9 cellular contexts compared by ENCODE assay signal in the genomic region with DNA sequence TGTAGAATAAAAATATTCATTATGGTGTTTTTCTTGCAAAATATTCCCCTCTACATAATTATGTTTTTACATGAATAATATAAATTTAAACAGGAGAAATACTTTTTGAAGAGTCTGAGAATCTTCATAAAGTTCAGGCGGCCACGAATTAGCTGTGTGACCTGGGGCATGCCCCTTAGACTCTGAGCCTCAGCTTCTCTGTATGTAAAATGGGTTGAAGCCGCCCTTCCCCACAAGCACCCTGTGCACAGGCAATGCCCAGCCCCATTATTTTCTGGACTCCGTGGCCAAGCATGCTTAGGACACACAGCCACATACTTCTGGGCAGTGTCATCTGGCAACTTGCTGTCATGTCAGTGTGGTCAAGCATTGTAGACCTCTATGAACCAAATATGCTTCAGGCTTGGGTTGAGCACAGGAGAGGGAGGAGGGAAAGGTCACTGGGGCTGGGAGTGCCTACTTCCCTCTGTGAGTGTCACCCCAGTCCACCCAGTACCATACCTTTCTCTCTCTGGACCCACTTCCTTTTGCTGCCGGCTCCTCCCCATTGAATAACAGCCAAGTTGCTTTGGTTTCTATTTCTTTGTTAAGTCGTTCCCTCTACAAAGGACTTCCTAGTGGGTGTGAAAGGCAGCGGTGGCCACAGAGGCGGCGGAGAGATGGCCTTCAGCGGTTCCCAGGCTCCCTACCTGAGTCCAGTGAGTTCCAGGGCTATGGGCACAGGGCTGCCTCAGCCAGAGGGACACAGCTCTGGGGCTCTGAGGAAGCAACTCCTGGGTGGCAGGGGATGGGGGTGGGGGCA. TPM values are rescaled to one million over a fixed set of nuclear protein-coding genes. Genes with fewer than 3 reads are reported as not detected.
DNase-seq lines count a peak whose midpoint lies in the region; ATAC-seq and TF ChIP-seq lines count a peak whose summit lies in the region.
"Had no signal": no experiment of that assay in that cellular context is flagged by ENCODE, and none has a peak within 500 bp of the region (broad histone marks: within the 10 kb centered on the region; RNA-seq: fewer than 3 reads in every experiment).

Gene LGALS9 (plus strand): TSS at position 582 of the 802 bp plus-strand sequence. CDS start 78 bp downstream, at position 660.

- H3K9me3 Mint-ChIP-seq in nephron, result no peaks in the 10 kb centered on the region

- WGBS in SK-N-SH (ENCODE audit: low lambda C conversion rate), result 81% methylated on average over 10 of the region's 10 CpGs

- H3K79me2 ChIP-seq in SK-N-SH (ENCODE audit: insufficient read depth), result no peaks in the 10 kb centered on the region

- TF ChIP-seq RAD21 in SK-N-SH (IDR thresholded peaks at IDR 0.05; ENCODE audit: low read length), result no peak

- no peak within 1 kb of the TSS for H3K27ac ChIP-seq in SK-N-SH (ENCODE audit: low read depth in 2 of 2, low read length in 1 of 2)
- peak within 1 kb of the TSS in 39 of 59 donors; percentile 3 to 77 (median 48) for H3K27ac ChIP-seq in dorsolateral prefrontal cortex
- no peak within 1 kb of the TSS for H3K27ac ChIP-seq in WERI-Rb-1
- H3K27ac ChIP-seq: A549 had no signal

- H3K36me3 ChIP-seq in SK-N-SH (replicated peaks in 1 of 2; ENCODE audit: control insufficient read depth in 1 of 2, insufficient read depth in 2 of 2, low read length in 1 of 2), result peaks cover 0 to 5% of the 10 kb centered on the region in 2 experiments
- peaks cover 5% of the 10 kb centered on the region for H3K36me3 ChIP-seq in WERI-Rb-1

- H3K4me1 Mint-ChIP-seq in T-helper 17 cell, result peaks cover 35% of the 10 kb centered on the region
- H3K4me1 Mint-ChIP-seq in nephron, result peaks cover 21% of the 10 kb centered on the region

- no peaks in the 10 kb centered on the region for H3F3A ChIP-seq in SK-N-SH (replicated peaks; ENCODE audit: insufficient read depth)

- TF ChIP-seq EP300 in SK-N-SH (IDR thresholded peaks at IDR 0.05; ENCODE audit: borderline replicate concordance in 1 of 2, low read depth in 1 of 2, low read length in 1 of 2), result no peak

- CTCF ChIA-PET in SK-N-SH (lab: Yijun Ruan, JAX), result interaction anchor here (0.8 to 1.6 kb wide), 3 partner anchors 20 to 27 kb away, joined by 3 to 9 read pairs (median 4); no protein-coding TSS in a partner anchor

- no peak within 1 kb of the TSS for H3K4me3 ChIP-seq in SK-N-SH (ENCODE audit: low read depth in 2 of 2, low read length in 1 of 2)
- peak within 1 kb of the TSS in 44 of 59 donors; percentile 7 to 56 (median 34) for H3K4me3 ChIP-seq in dorsolateral prefrontal cortex
- H3K4me3 ChIP-seq in WERI-Rb-1 (ENCODE audit: low read depth, low read length), result no peak within 1 kb of the TSS
- H3K4me3 ChIP-seq: A549 had no signal

- H2AFZ ChIP-seq in SK-N-SH (ENCODE audit: low read depth), result no peak within 1 kb of the TSS

- H3K9me3 ChIP-seq in SK-N-SH, result no peaks in the 10 kb centered on the region
- no peaks in the 10 kb centered on the region for H3K9me3 ChIP-seq in T-helper 17 cell (ENCODE audit: control insufficient read depth, low read length, poor library complexity, severe bottlenecking)
- H3K9me3 ChIP-seq in WERI-Rb-1 (ENCODE audit: severe bottlenecking), result no peaks in the 10 kb centered on the region
- H3K9me3 ChIP-seq: A549 had no signal

- intact Hi-C loops in dorsolateral prefrontal cortex (cut with DNase I), result no loop called here

- peak within 1 kb of the TSS; percentile 95 for H3K4me3 Mint-ChIP-seq in T-helper 17 cell
- H3K4me3 Mint-ChIP-seq in nephron, result no peak within 1 kb of the TSS

- H3K4me2 ChIP-seq in SK-N-SH, result no peak within 1 kb of the TSS
- H3K4me2 ChIP-seq: A549 had no signal

- ATAC-seq in SK-N-SH treated with all-trans-retinoic acid at 6 μM for 48 hours (peak; percentile 28; the same call in 2 of the 3 replicates), HG03064 (IDR thresholded peaks at IDR 0.05; ENCODE audit: low read depth, unreplicated experiment) (peak; percentile 53), T-helper 17 cell (peak; percentile 80)

- no peaks in the 10 kb centered on the region for H3K27me3 Mint-ChIP-seq in T-helper 17 cell
- H3K27me3 Mint-ChIP-seq in nephron (ENCODE audit: low read depth), result no peaks in the 10 kb centered on the region

- DNase-seq in SK-N-SH (no peak), T-helper 17 cell (no peak), dorsolateral prefrontal cortex (no peak), WERI-Rb-1 (no peak)
- no peak for DNase-seq in effector CD8-positive, alpha-beta T cell (lab: John Stamatoyannopoulos, UW)

- H3K27me3 ChIP-seq in SK-N-SH (ENCODE audit: insufficient read depth), result no peaks in the 10 kb centered on the region
- no peaks in the 10 kb centered on the region for H3K27me3 ChIP-seq in dorsolateral prefrontal cortex
- no peaks in the 10 kb centered on the region for H3K27me3 ChIP-seq in WERI-Rb-1 (ENCODE audit: insufficient read depth, low read depth, severe bottlenecking)

- TF ChIP-seq CTCF in SK-N-SH (IDR thresholded peaks at IDR 0.05) (no peak), dorsolateral prefrontal cortex (IDR thresholded peaks at IDR 0.05 in 54 of 56, conservative IDR thresholded peaks at IDR 0.05 in 2 of 56; ENCODE audit: low read depth in 1 of 56, partially characterized antibody in 56 of 56) (no peak), nephron (IDR thresholded peaks at IDR 0.05; ENCODE audit: unreplicated experiment in 3 of 3) (no peak), WERI-Rb-1 (IDR thresholded peaks at IDR 0.05; ENCODE audit: low read depth, low read length) (no peak)

- no peaks in the 10 kb centered on the region; a peak in 1 of 4 replicates for H3K4me1 ChIP-seq in SK-N-SH (ENCODE audit: control insufficient read depth in 1 of 2, insufficient read depth in 2 of 2, low read depth in 1 of 2, low read length in 1 of 2)
- H3K4me1 ChIP-seq: A549 had no signal

- H4K20me1 ChIP-seq in SK-N-SH (ENCODE audit: insufficient read depth), result no peaks in the 10 kb centered on the region

- H3K9ac ChIP-seq in SK-N-SH, result no peak within 1 kb of the TSS

- POLR2A ChIA-PET in SK-N-SH (lab: Yijun Ruan, JAX), result no interaction called here

- peak within 1 kb of the TSS; percentile 98 for H3K27ac Mint-ChIP-seq in T-helper 17 cell
- peak within 1 kb of the TSS in 2 of 3 experiments; percentile 54 to 63 for H3K27ac Mint-ChIP-seq in nephron

- H3K36me3 Mint-ChIP-seq in T-helper 17 cell (ENCODE audit: low read depth) (no peaks in the 10 kb centered on the region), nephron (ENCODE audit: low read depth) (peaks cover 10% of the 10 kb centered on the region)

- H3K9me2 ChIP-seq in SK-N-SH, result no peaks in the 10 kb centered on the region

TF ChIP-seq in SK-N-SH treated with all-trans-retinoic acid at 6 μM for 48 hours, 23 proteins besides CTCF, POLR2A, EP300 and RAD21:
- TF ChIP-seq PPARA (CRISPR knock-in tag; IDR thresholded peaks at IDR 0.05; ENCODE audit: borderline replicate concordance) (no peak), OSR1 (CRISPR knock-in tag; IDR thresholded peaks at IDR 0.05) (no peak), ESRRG (CRISPR knock-in tag; IDR thresholded peaks at IDR 0.05) (no peak), ISL1 (CRISPR knock-in tag; IDR thresholded peaks at IDR 0.05) (no peak), TCF4 (CRISPR knock-in tag; IDR thresholded peaks at IDR 0.05; ENCODE audit: borderline replicate concordance) (no peak)

TF ChIP-seq in SK-N-SH, 30 proteins besides CTCF, POLR2A, EP300 and RAD21:
- no peak for TF ChIP-seq GATA2 (CRISPR knock-in tag; IDR thresholded peaks at IDR 0.05)
- TF ChIP-seq TAF1 (IDR thresholded peaks at IDR 0.05; ENCODE audit: borderline replicate concordance, low read depth, low read length), result no peak
- no peak for TF ChIP-seq USF1 (IDR thresholded peaks at IDR 0.05; ENCODE audit: borderline replicate concordance, low read depth)
- no peak for TF ChIP-seq GABPA (IDR thresholded peaks at IDR 0.05; ENCODE audit: low read depth)
- no peak for TF ChIP-seq ELF1 (IDR thresholded peaks at IDR 0.05)
- TF ChIP-seq TEAD4 (IDR thresholded peaks at IDR 0.05; ENCODE audit: borderline replicate concordance, insufficient read depth), result no peak
- TF ChIP-seq FOXM1 (IDR thresholded peaks at IDR 0.05; ENCODE audit: low read depth), result no peak
- TF ChIP-seq MXI1 (IDR thresholded peaks at IDR 0.05; ENCODE audit: low read depth, low read length), result no peak
- no peak for TF ChIP-seq CHD2 (IDR thresholded peaks at IDR 0.05; ENCODE audit: low read length, partially characterized antibody)
- no peak for TF ChIP-seq USF2 (IDR thresholded peaks at IDR 0.05; ENCODE audit: borderline replicate concordance, low read depth, low read length)
- TF ChIP-seq FOSL2 (IDR thresholded peaks at IDR 0.05; ENCODE audit: borderline replicate concordance, low read depth), result no peak
- no peak for TF ChIP-seq SIN3A (IDR thresholded peaks at IDR 0.05; ENCODE audit: borderline replicate concordance, low read depth, low read length)
- no peak for TF ChIP-seq YY1 (IDR thresholded peaks at IDR 0.05; ENCODE audit: low read depth)

RNA-seq across cellular contexts. Expression of gene LGALS9, which starts in this region (rescaled TPM):
- 0.21 and 0.37 TPM in 2 replicates for polyA plus RNA-seq in SK-N-SH (2012; rRNA removed)
- 0.07 TPM in 1 of 2 replicates, not detected in the other for polyA plus RNA-seq in SK-N-SH (2012; cell fraction: cytosol; rRNA removed)
- 0.66 and 0.68 TPM in 2 replicates for polyA plus RNA-seq in SK-N-SH (2012; cell fraction: nucleus; rRNA removed)
- total RNA-seq in T-helper 17 cell (10 to 100 TPM; 64.7 to 66.3 TPM), dorsolateral prefrontal cortex (10 to 100 TPM in 112 of 120 experiments, 1 to 10 TPM in 8; 6.8 to 52.7 (median 20.4) TPM)

Comparison
In these comparisons a context has a peak if more than half of its experiments do, and no peak if none do; other contexts are left out.
1. ATAC-seq: peak in every context shown above with its lines; median percentile 80 in T-helper 17 cell; 53 in HG03064; 28 in SK-N-SH treated with all-trans-retinoic acid at 6 μM for 48 hours.
2. H3K27ac ChIP-seq: peak in dorsolateral prefrontal cortex (39 of 59); none in SK-N-SH (0 of 2) and WERI-Rb-1 (single experiment).
3. H3K4me3 ChIP-seq: peak in dorsolateral prefrontal cortex (44 of 59); none in SK-N-SH (0 of 2) and WERI-Rb-1 (single experiment).